ENCODE assay signal across 17 cellular contexts in the genomic region with DNA sequence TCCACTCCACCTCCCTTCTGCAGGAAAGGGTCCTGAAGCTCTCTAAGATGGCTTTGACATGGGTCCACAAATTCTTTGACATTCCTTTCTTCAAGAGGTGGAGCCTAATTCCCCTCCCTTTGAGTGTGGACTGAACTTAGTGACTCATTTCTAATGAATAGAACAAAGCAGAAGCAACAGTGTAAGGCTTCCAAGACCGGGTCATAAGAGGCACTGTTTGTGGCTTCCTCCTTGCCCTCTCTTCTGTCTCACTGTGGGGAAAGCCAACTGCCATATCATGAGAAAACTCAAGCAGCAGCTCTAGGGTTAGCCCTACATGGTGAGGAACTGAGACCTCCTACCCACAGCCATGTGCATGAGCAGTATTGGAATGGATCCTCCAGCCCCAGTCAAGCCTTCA. TPM values are rescaled to one million over a fixed set of nuclear protein-coding genes. Genes with fewer than 3 reads are reported as not detected.
DNase-seq lines count a peak whose midpoint lies in the region; ATAC-seq, FAIRE-seq and TF ChIP-seq lines count a peak whose summit lies in the region.
"Had no signal": no experiment of that assay in that cellular context is flagged by ENCODE, and none has a peak within 500 bp of the region (broad histone marks: within the 10 kb centered on the region; RNA-seq: fewer than 3 reads in every experiment).

No MANE protein-coding gene starts in this region.

- H3K27ac ChIP-seq in HL-60 (replicated peaks), result peak overlapping the region; percentile 63
- no peak overlapping the region for H3K27ac ChIP-seq in PC-3 (ENCODE audit: low read length)
- H3K27ac ChIP-seq in K562 (ENCODE audit: extremely low read depth, low read depth, low read length), result no peak overlapping the region
- H3K27ac ChIP-seq in neuronal stem cell (replicated peaks; ENCODE audit: low read length), result no peak overlapping the region
- H3K27ac ChIP-seq: C4-2B had no signal

- H3K4me3 Mint-ChIP-seq in nephron progenitor cell, result no peak overlapping the region
- H3K4me3 Mint-ChIP-seq: H9 had no signal

- TF ChIP-seq CTCF in HL-60 (IDR thresholded peaks at IDR 0.05; ENCODE audit: insufficient read depth, low read length) (no peak), PC-3 (conservative IDR thresholded peaks at IDR 0.05; ENCODE audit: low read depth, low read length) (no peak), K562 (IDR thresholded peaks at IDR 0.05 in 2 of 3, conservative IDR thresholded peaks at IDR 0.05 in 1 of 3; ENCODE audit: insufficient read depth in 2 of 3, low read depth in 1 of 3, low read length in 3 of 3) (no peak), nephron progenitor cell (IDR thresholded peaks at IDR 0.05) (no peak)

- no peak overlapping the region for H3K4me2 ChIP-seq in PC-3 (ENCODE audit: low read length)
- no peak overlapping the region for H3K4me2 ChIP-seq in K562 (ENCODE audit: insufficient read depth, low read length)
- no peak overlapping the region for H3K4me2 ChIP-seq in neuronal stem cell (ENCODE audit: insufficient read depth, low read length, poor library complexity, severe bottlenecking)

- H3K14ac ChIP-seq in neuronal stem cell (ENCODE audit: low read length), result no peak overlapping the region

- peaks cover 2% of the 10 kb centered on the region for H3K79me1 ChIP-seq in neuronal stem cell (ENCODE audit: low read depth, low read length)

- BruUV-seq in PC-3 (replicated peaks; lab: Mats Ljungman, UMichigan) (no TSS peak), K562 (replicated peaks; lab: Mats Ljungman, UMichigan) (no TSS peak)

- no peak overlapping the region for H2BK120ac ChIP-seq in neuronal stem cell (ENCODE audit: low read depth, low read length)

- H3F3A ChIP-seq in PC-3 (ENCODE audit: low read length, unreplicated experiment), result no peaks in the 10 kb centered on the region

- no peak for FAIRE-seq in K562 (lab: Jason Lieb, UNC)

- H3K9me3 ChIP-seq in PC-3 (ENCODE audit: low read length) (no peaks in the 10 kb centered on the region), K562 (replicated peaks; ENCODE audit: control insufficient read depth, insufficient read depth, low read depth, low read length) (no peaks in the 10 kb centered on the region), neuronal stem cell (replicated peaks in 1 of 2; ENCODE audit: control insufficient read depth in 2 of 2, insufficient read depth in 1 of 2, low read depth in 1 of 2, low read length in 2 of 2) (peaks cover 2 to 6% of the 10 kb centered on the region in 2 donors)

- H2AK5ac ChIP-seq in neuronal stem cell (ENCODE audit: low read depth, low read length), result no peak overlapping the region

- H3K18ac ChIP-seq in neuronal stem cell (ENCODE audit: low read length), result no peak overlapping the region

- H3K9me2 ChIP-seq in PC-3 (replicated peaks; ENCODE audit: low read length), result no peaks in the 10 kb centered on the region

- CTCF ChIA-PET in PC-3 (lab: Charles Lee) (no interaction called here), K562 (lab: Yijun Ruan, JAX; ENCODE audit: low intra/inter-chr PET ratio) (no interaction called here)

- no peak overlapping the region for H4K8ac ChIP-seq in neuronal stem cell (ENCODE audit: low read depth, low read length)

- WGBS in K562 (ENCODE audit: insufficient coverage, low coverage, missing lambda C conversion rate), result 67% methylated on average over 1 of the region's 1 CpG
- no CpG with 5 or more reads among the region's 1 CpG for WGBS in neuronal stem cell (ENCODE audit: extremely low coverage in 2 of 2, insufficient read length in 2 of 2, insufficient replicate concordance in 1 of 2), 2 donors

- H3K4me1 ChIP-seq in PC-3 (ENCODE audit: insufficient read depth, low read length), result no peaks in the 10 kb centered on the region
- H3K4me1 ChIP-seq in K562 (replicated peaks in 1 of 2; ENCODE audit: control insufficient read depth in 2 of 2, insufficient read depth in 2 of 2, low read length in 2 of 2), result peaks cover 6 to 11% of the 10 kb centered on the region in 2 experiments; a peak in 3 of 5 replicates
- H3K4me1 ChIP-seq in neuronal stem cell (ENCODE audit: control insufficient read depth in 2 of 2, insufficient read depth in 1 of 2, low read depth in 1 of 2, low read length in 2 of 2), result peaks cover 0 to under 1% of the 10 kb centered on the region in 2 donors

- H4K20me1 ChIP-seq in PC-3 (ENCODE audit: low read length) (no peaks in the 10 kb centered on the region), K562 (replicated peaks; ENCODE audit: control insufficient read depth, insufficient read depth, low read length) (no peaks in the 10 kb centered on the region)

- no peak overlapping the region for H3K23ac ChIP-seq in neuronal stem cell (ENCODE audit: low read depth, low read length, poor library complexity)

- no peaks in the 10 kb centered on the region for H3K27me3 Mint-ChIP-seq in nephron progenitor cell (ENCODE audit: low read depth, poor library complexity)
- H3K27me3 Mint-ChIP-seq: naive thymus-derived CD8-positive, alpha-beta T cell had no signal

- H3K36me3 Mint-ChIP-seq in nephron progenitor cell (ENCODE audit: low read depth), result peaks cover 28% of the 10 kb centered on the region

- POLR2A ChIA-PET in PC-3 (lab: Charles Lee; ENCODE audit: unreplicated experiment), result no interaction called here
- POLR2A ChIA-PET in K562 (lab: Yijun Ruan, JAX), result interaction anchor here (0.6 to 1.0 kb wide), 2 partner anchors 8 to 910 kb away, joined by 3 to 5 read pairs; no protein-coding TSS in a partner anchor

- peaks cover 6% of the 10 kb centered on the region for H3K9me3 Mint-ChIP-seq in nephron progenitor cell
- H3K9me3 Mint-ChIP-seq: H9; naive thymus-derived CD8-positive, alpha-beta T cell had no signal

- H2AFZ ChIP-seq in PC-3 (ENCODE audit: low read length), result no peak overlapping the region
- H2AFZ ChIP-seq in K562 (ENCODE audit: low read depth, low read length), result no peak overlapping the region
- H2AFZ ChIP-seq in neuronal stem cell (ENCODE audit: low read length), result no peak overlapping the region

- no peak for TF ChIP-seq RAD21 in K562 (CRISPR knock-in tag; conservative IDR thresholded peaks at IDR 0.05 in 1 of 2, IDR thresholded peaks at IDR 0.05 in 1 of 2)

- H3K4ac ChIP-seq in neuronal stem cell (ENCODE audit: low read length), result no peak overlapping the region

- H2BK15ac ChIP-seq in neuronal stem cell (ENCODE audit: low read length), result no peak overlapping the region

- no peak overlapping the region for H3K4me3 ChIP-seq in HL-60 (replicated peaks; ENCODE audit: insufficient read depth, low read length)
- no peak overlapping the region for H3K4me3 ChIP-seq in PC-3 (ENCODE audit: low read length)
- no peak overlapping the region for H3K4me3 ChIP-seq in K562
- no peak overlapping the region for H3K4me3 ChIP-seq in neuronal stem cell (ENCODE audit: low read length in 2 of 2)

- peaks cover 29% of the 10 kb centered on the region for H3K4me1 Mint-ChIP-seq in nephron progenitor cell

- intact Hi-C loops in PC-3 (cut with micrococcal nuclease), result no loop called here
- intact Hi-C loops in K562 (cut with micrococcal nuclease), result no loop called here

- in situ Hi-C loops in K562 (cut with MboI), result no loop called here

- H2BK5ac ChIP-seq in neuronal stem cell (ENCODE audit: low read length), result no peak overlapping the region

- no peak overlapping the region for H2BK12ac ChIP-seq in neuronal stem cell (ENCODE audit: low read length)

- H3K79me2 ChIP-seq in PC-3 (ENCODE audit: low read length) (no peaks in the 10 kb centered on the region), K562 (ENCODE audit: control insufficient read depth, insufficient read depth, low read length) (peaks cover 10% of the 10 kb centered on the region; the same call in 2 of the 3 replicates)

- TF ChIP-seq POLR2A in K562 (conservative IDR thresholded peaks at IDR 0.05), result no peak

- H3K27me3 ChIP-seq in HL-60 (ENCODE audit: insufficient read depth, poor library complexity, severe bottlenecking) (no peaks in the 10 kb centered on the region), PC-3 (ENCODE audit: low read length) (no peaks in the 10 kb centered on the region), K562 (ENCODE audit: control insufficient read depth in 2 of 2, insufficient read depth in 2 of 2, low read length in 2 of 2) (no peaks in the 10 kb centered on the region), neuronal stem cell (ENCODE audit: control insufficient read depth in 3 of 3, insufficient read depth in 3 of 3, low read depth in 1 of 3, low read length in 3 of 3) (no peaks in the 10 kb centered on the region)

- H3K9me1 ChIP-seq in K562 (ENCODE audit: control insufficient read depth, insufficient read depth, low read length), result no peaks in the 10 kb centered on the region

- DNase-seq in HL-60 (ENCODE audit: low read depth in 1 of 2, low spot score in 1 of 2) (peak; percentile 67 to 69), PC-3 (peak; percentile 20), K562 (ENCODE audit: extremely low read depth in 1 of 4, low spot score in 3 of 4) (no peak), nephron progenitor cell (no peak), NCI-H2227 treated with DMSO at 0.1 percent for 48 hours (lab: John Stamatoyannopoulos, UW) (no peak), RPMI8226 (no peak), neuronal stem cell (ENCODE audit: low spot score) (no peak)
- DNase-seq: activated CD4-positive, alpha-beta T cell treated with anti-CD3 and anti-CD28 coated beads for 1 hour; anterior cingulate cortex; H9; left colon; naive thymus-derived CD8-positive, alpha-beta T cell; NCI-H1436; NCI-H69; right cardiac atrium had no signal

- peak; percentile 67 for ATAC-seq in PC-3
- no peak for ATAC-seq in K562
- ATAC-seq: left colon; naive thymus-derived CD8-positive, alpha-beta T cell; SK-N-SH treated with all-trans-retinoic acid at 6 μM for 48 hours had no signal

- peak overlapping the region; percentile 74 for H3K27ac Mint-ChIP-seq in nephron progenitor cell
- H3K27ac Mint-ChIP-seq: H9 had no signal

- no peak overlapping the region for H4K91ac ChIP-seq in neuronal stem cell (ENCODE audit: low read depth, low read length, poor library complexity)

- H3K9ac ChIP-seq in PC-3 (ENCODE audit: low read length) (no peak overlapping the region), K562 (ENCODE audit: insufficient read depth in 1 of 2, low read depth in 2 of 2, low read length in 2 of 2) (no peak overlapping the region), neuronal stem cell (ENCODE audit: low read depth, low read length, poor library complexity) (no peak overlapping the region)

- TF ChIP-seq EP300 in K562 (IDR thresholded peaks at IDR 0.05; ENCODE audit: low read length), result no peak

- H3K36me3 ChIP-seq in PC-3 (ENCODE audit: low read depth, low read length), result peaks cover 5% of the 10 kb centered on the region; the same call in 1 of the 2 replicates
- H3K36me3 ChIP-seq in K562 (ENCODE audit: control insufficient read depth, insufficient read depth, low read length), result peaks cover 52% of the 10 kb centered on the region
- H3K36me3 ChIP-seq in neuronal stem cell (replicated peaks in 1 of 2; ENCODE audit: control insufficient read depth in 2 of 2, insufficient read depth in 2 of 2, low read length in 2 of 2), result peaks cover 10 to 35% of the 10 kb centered on the region in 2 donors

RNA-seq across cellular contexts. Expression of a gene that starts 5.9 kb away (rescaled TPM):
- 31.2 and 53.4 TPM in 2 replicates for total RNA-seq in PC-3 (2014; rRNA removed)
- total RNA-seq in K562 (2011; cell fraction: chromatin; rRNA removed; ENCODE audit: low replicate concordance), result 73.0 and 79.2 TPM in 2 replicates
- 48.6 and 56.5 TPM in 2 replicates for total RNA-seq in K562 (2011; cell fraction: nucleolus; rRNA removed)
- total RNA-seq in K562 (2011; cell fraction: nucleoplasm; rRNA removed), result 61.2 and 70.1 TPM in 2 replicates
- total RNA-seq in K562 (2014; rRNA removed), result 41.6 and 48.0 TPM in 2 replicates
- 62.9 and 66.0 TPM in 2 replicates for total RNA-seq in K562 (2014; rRNA removed; fragmentation: Illumina TruSeq; extraction: Trizol)
- 53.9 and 58.3 TPM in 2 replicates for total RNA-seq in K562 (2015; rRNA removed; fragmentation: Illumina TruSeq; extraction: Trizol)
- 51.6 and 53.5 TPM in 2 replicates for total RNA-seq in K562 (2021)
- 51.9 and 54.5 TPM in 2 replicates for polyA plus RNA-seq in K562 (2011; rRNA removed)
- 49.2 and 58.8 TPM in 2 replicates for polyA plus RNA-seq in K562 (2011; cell fraction: cytosol; rRNA removed)
- polyA plus RNA-seq in K562 (2011; cell fraction: nucleus; rRNA removed), result 94.2 and 97.9 TPM in 2 replicates
- 32.9 and 55.8 TPM in 2 replicates for polyA plus RNA-seq in K562 (2012)
- polyA plus RNA-seq in K562 (2014; fragmentation: Illumina TruSeq; extraction: Trizol), result 67.1 and 69.4 TPM in 2 replicates
- polyA plus RNA-seq in K562 (2014; fragmentation: Nextera tagmentation; extraction: Ambion mirVana), result 100 to 1,000 TPM; 116 to 127 TPM
- 46.4 and 50.5 TPM in 2 replicates for polyA plus RNA-seq in K562 (2014; rRNA removed)
- 60.7 and 69.9 TPM in 2 replicates for polyA minus RNA-seq in K562 (2011; rRNA and poly(A)+ RNA removed)
- polyA minus RNA-seq in K562 (2011; cell fraction: cytosol; rRNA and poly(A)+ RNA removed), result 30.3 and 38.7 TPM in 2 replicates
- polyA minus RNA-seq in K562 (2011; cell fraction: nucleus; rRNA and poly(A)+ RNA removed), result 21.1 and 30.4 TPM in 2 replicates
- polyA plus RNA-seq in neuronal stem cell (2013, experiment 1 of 2), result 19.0 TPM
- 19.7 TPM for polyA plus RNA-seq in neuronal stem cell (2013, experiment 2 of 2)

RNA-seq across cellular contexts. Expression of a gene that starts 36.3 kb away (rescaled TPM):
- total RNA-seq in PC-3 (2014; rRNA removed), result 25.9 and 29.4 TPM in 2 replicates
- total RNA-seq in K562 (2011; cell fraction: chromatin; rRNA removed; ENCODE audit: low replicate concordance), result 5.9 and 12.0 TPM in 2 replicates
- 13.7 and 14.1 TPM in 2 replicates for total RNA-seq in K562 (2011; cell fraction: nucleolus; rRNA removed)
- total RNA-seq in K562 (2011; cell fraction: nucleoplasm; rRNA removed), result 10.3 and 11.0 TPM in 2 replicates
- 40.8 and 50.9 TPM in 2 replicates for total RNA-seq in K562 (2014; rRNA removed)
- total RNA-seq in K562 (2014; rRNA removed; fragmentation: Illumina TruSeq; extraction: Trizol), result 9.1 and 9.8 TPM in 2 replicates
- 19.6 and 20.3 TPM in 2 replicates for total RNA-seq in K562 (2015; rRNA removed; fragmentation: Illumina TruSeq; extraction: Trizol)
- total RNA-seq in K562 (2021), result 35.3 and 35.4 TPM in 2 replicates
- 20.2 and 22.1 TPM in 2 replicates for polyA plus RNA-seq in K562 (2011; rRNA removed)
- 28.9 and 54.5 TPM in 2 replicates for polyA plus RNA-seq in K562 (2011; cell fraction: cytosol; rRNA removed)
- 13.7 and 18.7 TPM in 2 replicates for polyA plus RNA-seq in K562 (2011; cell fraction: nucleus; rRNA removed)
- polyA plus RNA-seq in K562 (2012), result 22.4 and 26.1 TPM in 2 replicates
- polyA plus RNA-seq in K562 (2014; fragmentation: Illumina TruSeq; extraction: Trizol), result 21.2 and 23.5 TPM in 2 replicates
- polyA plus RNA-seq in K562 (2014; fragmentation: Nextera tagmentation; extraction: Ambion mirVana), result 1 to 10 TPM; 1.2 to 2.0 TPM
- 30.7 and 32.9 TPM in 2 replicates for polyA plus RNA-seq in K562 (2014; rRNA removed)
- 8.0 and 13.9 TPM in 2 replicates for polyA minus RNA-seq in K562 (2011; rRNA and poly(A)+ RNA removed)
- polyA minus RNA-seq in K562 (2011; cell fraction: cytosol; rRNA and poly(A)+ RNA removed), result 15.7 and 15.9 TPM in 2 replicates
- 3.5 and 4.8 TPM in 2 replicates for polyA minus RNA-seq in K562 (2011; cell fraction: nucleus; rRNA and poly(A)+ RNA removed)
- polyA plus RNA-seq in neuronal stem cell (2013, experiment 1 of 2), result 4.0 TPM
- 3.8 TPM for polyA plus RNA-seq in neuronal stem cell (2013, experiment 2 of 2)

Comparison
In these comparisons a context has a peak if more than half of its experiments do, and no peak if none do; other contexts are left out.
1. DNase-seq: peak in HL-60 (2 of 2) and PC-3 (single experiment); none in K562 (0 of 4), nephron progenitor cell (single experiment), NCI-H2227 treated with DMSO at 0.1 percent for 48 hours (single experiment), RPMI8226 (single experiment) and neuronal stem cell (single experiment).